ENCODE assay signal across 1 cellular context in the genomic region with DNA sequence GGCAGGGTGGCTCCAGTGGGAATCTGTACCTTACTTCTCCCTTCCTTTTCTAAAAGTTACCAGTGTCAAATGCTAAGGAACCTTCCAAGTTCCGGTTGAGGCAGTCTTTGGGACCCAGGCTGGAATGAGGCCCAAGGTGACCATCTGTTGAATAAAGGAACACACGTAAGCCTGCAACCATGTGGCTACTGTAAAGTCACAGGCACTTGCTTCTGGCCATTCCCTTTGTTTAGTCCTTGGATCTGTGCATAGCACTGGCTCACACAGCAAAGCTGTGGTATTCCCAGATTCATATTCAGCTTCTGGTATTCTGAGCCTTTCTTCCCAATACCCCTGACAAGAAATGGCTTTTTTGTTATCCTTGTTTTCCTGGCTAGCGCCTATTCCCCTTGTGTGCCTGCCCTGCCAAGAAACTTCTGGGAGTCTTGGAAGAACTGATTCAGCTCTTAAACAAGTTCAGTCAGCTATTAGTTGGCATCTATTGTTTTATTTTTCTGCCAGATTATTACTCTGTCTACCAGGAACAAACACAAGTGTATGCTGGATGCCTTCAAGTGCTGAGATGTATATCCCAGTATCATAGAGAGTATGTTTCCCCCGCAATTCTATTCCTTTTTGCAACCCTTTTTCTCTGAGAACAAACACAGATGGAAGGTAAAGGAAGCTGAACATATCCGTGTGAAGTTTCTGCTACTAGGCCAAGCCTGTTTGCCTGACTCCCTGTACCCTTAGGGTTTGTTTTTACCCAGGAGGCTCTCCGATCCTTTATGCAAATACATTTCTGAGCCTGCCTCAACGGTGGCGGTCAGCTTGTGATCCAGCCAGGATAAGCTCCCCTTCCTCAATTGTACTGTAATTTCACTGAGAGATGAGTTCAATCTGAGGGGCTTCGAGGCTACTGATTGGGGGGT.
TF ChIP-seq lines count a peak whose summit lies in the region.

No MANE protein-coding gene starts in this region.

TF ChIP-seq in K562, 482 proteins besides CTCF, POLR2A, EP300 and RAD21 (continued from another document):
- TF ChIP-seq SPI1 (IDR thresholded peaks at IDR 0.05; ENCODE audit: borderline replicate concordance, low read depth, low read length): no peak
- TF ChIP-seq MXI1 (IDR thresholded peaks at IDR 0.05; ENCODE audit: low read depth, low read length): no peak
- TF ChIP-seq KLF16 (IDR thresholded peaks at IDR 0.05): no peak
- peak; percentile 73 for TF ChIP-seq RBFOX2 (IDR thresholded peaks at IDR 0.05; ENCODE audit: low read depth, low read length)
- TF ChIP-seq, protein P1, sequence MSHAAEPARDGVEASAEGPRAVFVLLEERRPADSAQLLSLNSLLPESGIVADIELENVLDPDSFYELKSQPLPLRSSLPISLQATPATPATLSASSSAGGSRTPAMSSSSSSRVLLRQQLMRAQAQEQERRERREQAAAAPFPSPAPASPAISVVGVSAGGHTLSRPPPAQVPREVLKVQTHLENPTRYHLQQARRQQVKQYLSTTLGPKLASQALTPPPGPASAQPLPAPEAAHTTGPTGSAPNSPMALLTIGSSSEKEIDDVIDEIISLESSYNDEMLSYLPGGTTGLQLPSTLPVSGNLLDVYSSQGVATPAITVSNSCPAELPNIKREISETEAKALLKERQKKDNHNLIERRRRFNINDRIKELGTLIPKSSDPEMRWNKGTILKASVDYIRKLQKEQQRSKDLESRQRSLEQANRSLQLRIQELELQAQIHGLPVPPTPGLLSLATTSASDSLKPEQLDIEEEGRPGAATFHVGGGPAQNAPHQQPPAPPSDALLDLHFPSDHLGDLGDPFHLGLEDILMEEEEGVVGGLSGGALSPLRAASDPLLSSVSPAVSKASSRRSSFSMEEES (CRISPR knock-in tag; IDR thresholded peaks at IDR 0.05): no peak
- TF ChIP-seq, protein P2, sequence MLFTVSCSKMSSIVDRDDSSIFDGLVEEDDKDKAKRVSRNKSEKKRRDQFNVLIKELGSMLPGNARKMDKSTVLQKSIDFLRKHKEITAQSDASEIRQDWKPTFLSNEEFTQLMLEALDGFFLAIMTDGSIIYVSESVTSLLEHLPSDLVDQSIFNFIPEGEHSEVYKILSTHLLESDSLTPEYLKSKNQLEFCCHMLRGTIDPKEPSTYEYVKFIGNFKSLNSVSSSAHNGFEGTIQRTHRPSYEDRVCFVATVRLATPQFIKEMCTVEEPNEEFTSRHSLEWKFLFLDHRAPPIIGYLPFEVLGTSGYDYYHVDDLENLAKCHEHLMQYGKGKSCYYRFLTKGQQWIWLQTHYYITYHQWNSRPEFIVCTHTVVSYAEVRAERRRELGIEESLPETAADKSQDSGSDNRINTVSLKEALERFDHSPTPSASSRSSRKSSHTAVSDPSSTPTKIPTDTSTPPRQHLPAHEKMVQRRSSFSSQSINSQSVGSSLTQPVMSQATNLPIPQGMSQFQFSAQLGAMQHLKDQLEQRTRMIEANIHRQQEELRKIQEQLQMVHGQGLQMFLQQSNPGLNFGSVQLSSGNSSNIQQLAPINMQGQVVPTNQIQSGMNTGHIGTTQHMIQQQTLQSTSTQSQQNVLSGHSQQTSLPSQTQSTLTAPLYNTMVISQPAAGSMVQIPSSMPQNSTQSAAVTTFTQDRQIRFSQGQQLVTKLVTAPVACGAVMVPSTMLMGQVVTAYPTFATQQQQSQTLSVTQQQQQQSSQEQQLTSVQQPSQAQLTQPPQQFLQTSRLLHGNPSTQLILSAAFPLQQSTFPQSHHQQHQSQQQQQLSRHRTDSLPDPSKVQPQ (CRISPR knock-in tag; IDR thresholded peaks at IDR 0.05; ENCODE audit: borderline replicate concordance): no peak
- TF ChIP-seq ADNP (tag; IDR thresholded peaks at IDR 0.05): no peak
- peak; percentile 70 for TF ChIP-seq ZNF316 (IDR thresholded peaks at IDR 0.05)
